Comparison of ENCODE assay signal across 25 cellular contexts in genomic region chr7:74007260-74007567, GRCh38. TPM values are rescaled to one million over a fixed set of nuclear protein-coding genes. Genes with fewer than 3 reads are reported as not detected.
"Had no signal": no experiment of that assay in that cellular context is flagged by ENCODE, and none has a peak within 500 bp of the region (broad histone marks: within the 10 kb centered on the region; RNA-seq: fewer than 3 reads in every experiment).

No MANE protein-coding gene starts in this region.

- H3K4me1 ChIP-seq: prostate gland had no signal

- H3K9me3 Mint-ChIP-seq: activated naive CD8-positive, alpha-beta T cell treated with anti-CD3 and anti-CD28 coated beads for 36 hours; activated T-cell treated with anti-CD3 and anti-CD28 coated beads, Interleukin-2, amount 50 U/mL, for 24 hours; immature natural killer cell; naive thymus-derived CD4-positive, alpha-beta T cell; stimulated activated naive CD8-positive, alpha-beta T cell treated with anti-CD3 and anti-CD28 coated beads, Interleukin-15, Interleukin-2, amounts not matched to agents 100 ng/mL and 50 ng/mL, for 24 hours; T-cell; T-helper 2 cell treated with Interferon-gamma antibody and Interleukin-4, amounts not matched to agents 5 μg/mL and 100 μg/mL, for 36 hours had no signal

- H3K4me3 ChIP-seq: hepatocyte, lung, ovary, prostate gland, spleen, suprapubic skin, uterus had no signal

- H3K36me3 ChIP-seq: ovary, prostate gland, spleen, suprapubic skin, uterus had no signal

- H3K27ac Mint-ChIP-seq: activated naive CD8-positive, alpha-beta T cell treated with anti-CD3 and anti-CD28 coated beads for 36 hours; activated T-cell treated with anti-CD3 and anti-CD28 coated beads, Interleukin-2, amount 50 U/mL, for 24 hours; naive thymus-derived CD4-positive, alpha-beta T cell; stimulated activated naive CD8-positive, alpha-beta T cell treated with anti-CD3 and anti-CD28 coated beads, Interleukin-15, Interleukin-2, amounts not matched to agents 100 ng/mL and 50 ng/mL, for 24 hours; T-cell; T-helper 2 cell treated with Interferon-gamma antibody and Interleukin-4, amounts not matched to agents 5 μg/mL and 100 μg/mL, for 36 hours had no signal

- DNase-seq: activated CD4-positive, alpha-beta T cell treated with anti-CD3 and anti-CD28 coated beads, Interleukin-2, amount 50 U/mL, for 1 hour; activated CD4-positive, CD25-positive, alpha-beta regulatory T cell treated with anti-CD3 and anti-CD28 coated beads, Interleukin-2, amount 50 U/mL, for 72 hours; activated CD8-positive, alpha-beta memory T cell treated with anti-CD3 and anti-CD28 coated beads for 24 hours; activated CD8-positive, alpha-beta memory T cell treated with anti-CD3 and anti-CD28 coated beads, Interleukin-2, amount 50 U/mL, for 4 hours; activated naive CD4-positive, alpha-beta T cell treated with Interleukin-2 at 50 U/mL for 16 hours; activated naive CD8-positive, alpha-beta T cell treated with anti-CD3 and anti-CD28 coated beads for 36 hours; activated T-cell treated with anti-CD3 and anti-CD28 coated beads, Interleukin-2, amount 50 U/mL, for 24 hours; cortex of kidney; immature natural killer cell; naive thymus-derived CD4-positive, alpha-beta T cell; ovary; spleen; stimulated activated CD4-positive, alpha-beta T cell treated with anti-CD3 and anti-CD28 coated beads, Interleukin-4, amount 100 ng/mL, for 24 hours; T-cell had no signal

- H3K4me3 Mint-ChIP-seq: activated naive CD8-positive, alpha-beta T cell treated with anti-CD3 and anti-CD28 coated beads for 36 hours; activated T-cell treated with anti-CD3 and anti-CD28 coated beads, Interleukin-2, amount 50 U/mL, for 24 hours; immature natural killer cell; naive thymus-derived CD4-positive, alpha-beta T cell; stimulated activated naive CD8-positive, alpha-beta T cell treated with anti-CD3 and anti-CD28 coated beads, Interleukin-15, Interleukin-2, amounts not matched to agents 100 ng/mL and 50 ng/mL, for 24 hours; T-cell; T-helper 2 cell treated with Interferon-gamma antibody and Interleukin-4, amounts not matched to agents 5 μg/mL and 100 μg/mL, for 36 hours had no signal

- H3K27ac ChIP-seq: epithelial cell of prostate, hepatocyte, ovary, prostate gland, suprapubic skin, VCaP had no signal

- H3K27me3 Mint-ChIP-seq: stimulated activated naive CD8-positive, alpha-beta T cell treated with anti-CD3 and anti-CD28 coated beads, Interleukin-15, Interleukin-2, amounts not matched to agents 100 ng/mL and 50 ng/mL, for 24 hours had no signal

- H3K27me3 ChIP-seq: hepatocyte, ovary, suprapubic skin, uterus had no signal

- ATAC-seq: left lobe of liver; naive thymus-derived CD4-positive, alpha-beta T cell; T-cell had no signal

- H3K36me3 Mint-ChIP-seq: activated naive CD8-positive, alpha-beta T cell treated with anti-CD3 and anti-CD28 coated beads for 36 hours; immature natural killer cell; naive thymus-derived CD4-positive, alpha-beta T cell; T-cell had no signal

- H3K9me3 ChIP-seq: ovary, prostate gland, spleen, suprapubic skin, uterus had no signal

RNA-seq across cellular contexts. Expression of gene ELN, which starts 20.8 kb away (rescaled TPM):
- total RNA-seq: activated naive CD8-positive, alpha-beta T cell treated with anti-CD3 and anti-CD28 coated beads for 36 hours; kidney epithelial cell had no signal
